ENCODE assay signal across 1 cellular context in the genomic region with DNA sequence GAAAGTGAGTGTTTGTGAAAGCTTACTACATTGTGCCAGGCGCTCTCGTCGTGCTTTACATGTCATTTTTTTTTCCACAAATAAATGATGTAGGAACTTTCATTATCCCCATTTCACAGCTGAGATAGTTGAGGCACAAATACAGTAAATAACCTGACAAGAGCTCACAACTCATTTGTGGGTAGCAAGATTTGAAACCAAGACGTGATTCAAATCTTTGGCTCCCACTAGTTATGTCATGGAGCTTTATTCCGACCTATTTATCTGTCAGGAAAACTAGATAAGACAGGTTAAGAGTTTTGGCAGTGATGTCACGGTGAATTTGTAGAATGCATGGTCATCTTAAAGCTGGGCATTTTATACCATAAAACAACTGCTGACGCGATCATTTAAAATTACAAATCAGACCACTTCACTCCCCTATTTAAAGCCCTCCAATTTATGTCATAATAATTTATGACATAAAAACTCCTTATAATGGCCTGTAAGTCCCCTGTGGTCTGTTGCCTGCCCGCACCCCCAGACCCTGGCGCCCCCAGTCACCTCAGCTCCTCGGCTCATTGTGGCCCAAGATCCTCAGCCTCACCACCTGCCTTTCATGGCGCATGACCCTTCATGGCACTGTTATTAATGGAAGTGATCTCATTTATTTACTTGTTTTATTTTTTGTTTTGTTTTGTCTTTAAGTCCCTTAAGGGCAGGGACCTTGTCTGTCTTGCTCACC.
A peak's percentile ranks its signal among the peaks of the same experiment; 100 is the strongest.
TF ChIP-seq lines count a peak whose summit lies in the region.

No MANE protein-coding gene starts in this region.

TF ChIP-seq in GM12878, 131 proteins besides CTCF, POLR2A, EP300 and RAD21:
- TF ChIP-seq RBBP5 (conservative IDR thresholded peaks at IDR 0.05) = no peak
- TF ChIP-seq TCF12 (IDR thresholded peaks at IDR 0.05; ENCODE audit: low read depth, low read length) = 0 out of 2 replicates have a peak, but pooled peaks have one; percentile 13
- TF ChIP-seq, protein P1, sequence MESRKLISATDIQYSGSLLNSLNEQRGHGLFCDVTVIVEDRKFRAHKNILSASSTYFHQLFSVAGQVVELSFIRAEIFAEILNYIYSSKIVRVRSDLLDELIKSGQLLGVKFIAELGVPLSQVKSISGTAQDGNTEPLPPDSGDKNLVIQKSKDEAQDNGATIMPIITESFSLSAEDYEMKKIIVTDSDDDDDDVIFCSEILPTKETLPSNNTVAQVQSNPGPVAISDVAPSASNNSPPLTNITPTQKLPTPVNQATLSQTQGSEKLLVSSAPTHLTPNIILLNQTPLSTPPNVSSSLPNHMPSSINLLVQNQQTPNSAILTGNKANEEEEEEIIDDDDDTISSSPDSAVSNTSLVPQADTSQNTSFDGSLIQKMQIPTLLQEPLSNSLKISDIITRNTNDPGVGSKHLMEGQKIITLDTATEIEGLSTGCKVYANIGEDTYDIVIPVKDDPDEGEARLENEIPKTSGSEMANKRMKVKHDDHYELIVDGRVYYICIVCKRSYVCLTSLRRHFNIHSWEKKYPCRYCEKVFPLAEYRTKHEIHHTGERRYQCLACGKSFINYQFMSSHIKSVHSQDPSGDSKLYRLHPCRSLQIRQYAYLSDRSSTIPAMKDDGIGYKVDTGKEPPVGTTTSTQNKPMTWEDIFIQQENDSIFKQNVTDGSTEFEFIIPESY (IDR thresholded peaks at IDR 0.05) = peak; percentile 67; the same call in 1 of the 2 replicates
